Comparison of ENCODE assay signal across 11 cellular contexts in the genomic region with DNA sequence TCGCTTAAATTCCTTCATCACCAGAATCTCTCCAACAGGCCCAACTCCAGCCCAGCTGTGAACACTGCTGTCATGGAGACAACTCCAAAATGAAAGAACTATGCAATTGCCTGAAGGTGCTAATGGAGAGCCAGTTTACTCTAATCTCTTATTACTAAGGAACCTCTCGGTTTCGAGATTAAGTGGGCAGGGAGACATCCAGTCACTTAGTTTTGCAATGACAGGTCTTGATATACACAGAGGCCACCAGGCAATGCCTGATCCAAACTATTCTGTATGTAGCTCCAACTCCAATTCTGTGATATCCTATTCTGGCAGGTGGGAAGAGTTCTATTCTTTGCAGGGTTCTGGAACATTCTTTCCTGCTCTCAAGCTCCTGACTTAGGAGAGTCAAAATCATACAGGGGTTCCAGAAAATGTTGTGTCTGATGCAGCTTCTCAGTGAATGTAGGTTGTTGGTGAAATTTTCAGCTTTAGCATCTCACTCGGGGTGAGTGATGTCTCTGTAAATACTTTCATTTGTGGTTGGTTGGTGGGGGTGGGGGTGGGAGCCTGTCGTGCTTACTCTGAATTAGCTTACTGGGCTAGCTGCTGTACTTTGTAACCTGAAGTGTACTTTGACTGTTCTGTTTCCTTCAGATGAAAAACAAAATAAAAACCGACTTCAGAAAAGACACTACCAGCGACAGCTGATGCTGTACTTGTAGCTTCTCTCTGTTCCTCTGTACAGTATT.
A peak's percentile ranks its signal among the peaks of the same experiment; 100 is the strongest.
DNase-seq lines count a peak whose midpoint lies in the region; ATAC-seq and TF ChIP-seq lines count a peak whose summit lies in the region.
"Had no signal": no experiment of that assay in that cellular context is flagged by ENCODE, and none has a peak within 500 bp of the region (broad histone marks: within the 10 kb centered on the region; RNA-seq: fewer than 3 reads in every experiment).

No MANE protein-coding gene starts in this region.

- no peak overlapping the region for H3K27ac ChIP-seq in CD4-positive, alpha-beta memory T cell (ENCODE audit: low read depth, low read length)
- H3K27ac ChIP-seq: VCaP had no signal

- H3K27ac Mint-ChIP-seq in CD4-positive, alpha-beta memory T cell, result peak overlapping the region in 4 of 7 donors; percentile 13 to 54 (median 29)
- peak overlapping the region; percentile 70 for H3K27ac Mint-ChIP-seq in activated naive CD4-positive, alpha-beta T cell treated with anti-CD3 and anti-CD28 coated beads, Interleukin-2, amount 10 ng/mL, durations not matched to agents 7 days and 5 days
- no peak overlapping the region for H3K27ac Mint-ChIP-seq in MCF 10A (ENCODE audit: low read depth, unreplicated experiment)
- H3K27ac Mint-ChIP-seq: mesothelial cell of epicardium had no signal

- no peak for TF ChIP-seq CTCF in MCF 10A (IDR thresholded peaks at IDR 0.05; ENCODE audit: unreplicated experiment)

- peaks cover 0 to 3% (median 0%) of the 10 kb centered on the region in 8 donors for H3K9me3 Mint-ChIP-seq in CD4-positive, alpha-beta memory T cell
- no peaks in the 10 kb centered on the region for H3K9me3 Mint-ChIP-seq in activated naive CD4-positive, alpha-beta T cell treated with anti-CD3 and anti-CD28 coated beads, Interleukin-2, amount 10 ng/mL, durations not matched to agents 7 days and 5 days
- H3K9me3 Mint-ChIP-seq in MCF 10A (ENCODE audit: unreplicated experiment), result no peaks in the 10 kb centered on the region

- no peaks in the 10 kb centered on the region for H3K27me3 Mint-ChIP-seq in CD4-positive, alpha-beta memory T cell
- H3K27me3 Mint-ChIP-seq in activated naive CD4-positive, alpha-beta T cell treated with anti-CD3 and anti-CD28 coated beads, Interleukin-2, amount 10 ng/mL, durations not matched to agents 7 days and 5 days, result no peaks in the 10 kb centered on the region
- H3K27me3 Mint-ChIP-seq in MCF 10A (ENCODE audit: insufficient read depth, unreplicated experiment), result no peaks in the 10 kb centered on the region

- H3K27me3 ChIP-seq in CD4-positive, alpha-beta memory T cell (ENCODE audit: insufficient read depth, low read length), result no peaks in the 10 kb centered on the region

- intact Hi-C loops in CD4-positive, alpha-beta memory T cell (cut with micrococcal nuclease), result loop anchor here (5.0 kb wide), 1 partner anchor 46 kb away; no protein-coding TSS in a partner anchor
- intact Hi-C loops in MCF 10A (cut with micrococcal nuclease), result no loop called here

- no peaks in the 10 kb centered on the region for H3K9me3 ChIP-seq in CD4-positive, alpha-beta memory T cell (ENCODE audit: control insufficient read depth in 1 of 2, low read length in 2 of 2)

- ATAC-seq in GM18867 (IDR thresholded peaks at IDR 0.05; ENCODE audit: unreplicated experiment) (peak; percentile 66), HG03280 (IDR thresholded peaks at IDR 0.05; ENCODE audit: unreplicated experiment) (peak; percentile 39), GM21528 (IDR thresholded peaks at IDR 0.05; ENCODE audit: low FRiP score, unreplicated experiment) (no peak), HG03175 (IDR thresholded peaks at IDR 0.05; ENCODE audit: unreplicated experiment) (no peak), GM21390 (IDR thresholded peaks at IDR 0.05; ENCODE audit: unreplicated experiment) (no peak)

- POLR2A ChIA-PET in CD4-positive, alpha-beta memory T cell (lab: Charles Lee; ENCODE audit: partially characterized antibody), result interaction anchor here (1.0 to 1.2 kb wide), 2 partner anchors 15 to 17 kb away, joined by 4 to 11 read pairs; no protein-coding TSS in a partner anchor
- POLR2A ChIA-PET in MCF 10A (lab: Yijun Ruan, JAX), result interaction anchor here (0.9 to 1.2 kb wide), 3 partner anchors 12 to 30 kb away, joined by 3 read pairs; no protein-coding TSS in a partner anchor

- H3K36me3 ChIP-seq in CD4-positive, alpha-beta memory T cell (ENCODE audit: insufficient read depth, low read length), result no peaks in the 10 kb centered on the region

- BruUV-seq in MCF 10A (replicated peaks; lab: Mats Ljungman, UMichigan), result no TSS peak

- peaks cover 13% of the 10 kb centered on the region for H3K4me1 ChIP-seq in CD4-positive, alpha-beta memory T cell (ENCODE audit: insufficient read depth, low read length)

- peak overlapping the region in 2 of 8 donors; percentile 17 to 20 for H3K4me3 Mint-ChIP-seq in CD4-positive, alpha-beta memory T cell
- H3K4me3 Mint-ChIP-seq in activated naive CD4-positive, alpha-beta T cell treated with anti-CD3 and anti-CD28 coated beads, Interleukin-2, amount 10 ng/mL, durations not matched to agents 7 days and 5 days, result no peak overlapping the region
- H3K4me3 Mint-ChIP-seq in MCF 10A (ENCODE audit: unreplicated experiment), result no peak overlapping the region
- H3K4me3 Mint-ChIP-seq: mesothelial cell of epicardium had no signal

- CTCF ChIA-PET in CD4-positive, alpha-beta memory T cell (lab: Charles Lee; ENCODE audit: partially characterized antibody), result interaction anchor here (0.6 to 1.8 kb wide), 5 partner anchors 11 to 234 kb away, joined by 3 to 7 read pairs (median 4); no protein-coding TSS in a partner anchor
- CTCF ChIA-PET in activated naive CD4-positive, alpha-beta T cell treated with anti-CD3 and anti-CD28 coated beads, Interleukin-2, amount 10 ng/mL, durations not matched to agents 7 days and 5 days (lab: Charles Lee), result interaction anchor here (1.0 to 1.8 kb wide), 8 partner anchors 10 to 107 kb away, joined by 3 to 9 read pairs (median 4); no protein-coding TSS in a partner anchor
- CTCF ChIA-PET in MCF 10A (lab: Yijun Ruan, JAX), result interaction anchor here (1.2 to 1.3 kb wide), 2 partner anchors 13 to 16 kb away, joined by 3 to 5 read pairs; no protein-coding TSS in a partner anchor

- peaks cover 6 to 19% (median 12%) of the 10 kb centered on the region in 4 donors for H3K4me1 Mint-ChIP-seq in CD4-positive, alpha-beta memory T cell
- peaks cover 28% of the 10 kb centered on the region for H3K4me1 Mint-ChIP-seq in activated naive CD4-positive, alpha-beta T cell treated with anti-CD3 and anti-CD28 coated beads, Interleukin-2, amount 10 ng/mL, durations not matched to agents 7 days and 5 days
- no peaks in the 10 kb centered on the region for H3K4me1 Mint-ChIP-seq in MCF 10A (ENCODE audit: insufficient read depth, unreplicated experiment)
- H3K4me1 Mint-ChIP-seq: mesothelial cell of epicardium had no signal

- H3K36me3 Mint-ChIP-seq in CD4-positive, alpha-beta memory T cell, result no peaks in the 10 kb centered on the region
- H3K36me3 Mint-ChIP-seq in activated naive CD4-positive, alpha-beta T cell treated with anti-CD3 and anti-CD28 coated beads, Interleukin-2, amount 10 ng/mL, durations not matched to agents 7 days and 5 days, result peaks cover 2% of the 10 kb centered on the region
- no peaks in the 10 kb centered on the region for H3K36me3 Mint-ChIP-seq in MCF 10A (ENCODE audit: insufficient read depth, unreplicated experiment)

- no peak overlapping the region for H3K4me3 ChIP-seq in CD4-positive, alpha-beta memory T cell (ENCODE audit: low read length in 2 of 2)

- DNase-seq in CD4-positive, alpha-beta memory T cell, result no peak
- peak; percentile 43 for DNase-seq in activated naive CD4-positive, alpha-beta T cell treated with anti-CD3 and anti-CD28 coated beads, Interleukin-2, amount 10 ng/mL, durations not matched to agents 7 days and 5 days
- DNase-seq in MCF 10A (ENCODE audit: unreplicated experiment), result no peak
- DNase-seq: anterior cingulate cortex had no signal

Comparison
In these comparisons a context has a peak if more than half of its experiments do, and no peak if none do; other contexts are left out.
1. ATAC-seq: peak in GM18867 (single experiment) and HG03280 (single experiment); none in GM21528 (single experiment), HG03175 (single experiment) and GM21390 (single experiment).